1 cellular context compared by ENCODE assay signal in the genomic region with DNA sequence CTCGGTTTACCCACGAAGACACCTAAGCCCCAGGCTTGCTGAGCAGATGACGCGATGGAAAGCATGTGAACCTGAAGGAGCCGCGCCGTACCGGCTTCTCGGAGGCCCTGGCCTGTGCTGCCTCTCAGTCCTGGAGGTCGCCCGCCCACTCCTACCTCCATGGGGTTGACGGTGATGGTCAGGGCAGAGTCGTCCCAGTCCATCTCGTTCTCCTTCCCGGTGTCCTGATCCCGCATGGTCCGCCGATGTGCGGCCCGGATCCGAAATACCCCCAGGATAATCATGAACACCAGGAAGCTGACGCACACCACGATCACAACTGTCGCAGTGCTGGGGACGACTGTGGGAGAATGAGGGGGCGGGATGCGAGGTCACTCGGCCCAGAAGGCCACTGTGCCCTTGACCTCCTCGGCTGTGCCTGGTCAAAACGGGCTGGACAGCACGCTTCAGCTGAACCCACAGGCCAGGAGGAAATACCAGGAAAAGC.
TF ChIP-seq lines count a peak whose summit lies in the region.

No MANE protein-coding gene starts in this region.

TF ChIP-seq in HepG2, 621 proteins besides CTCF, POLR2A, EP300 and RAD21 (continued from another document):
- TF ChIP-seq, protein P1, sequence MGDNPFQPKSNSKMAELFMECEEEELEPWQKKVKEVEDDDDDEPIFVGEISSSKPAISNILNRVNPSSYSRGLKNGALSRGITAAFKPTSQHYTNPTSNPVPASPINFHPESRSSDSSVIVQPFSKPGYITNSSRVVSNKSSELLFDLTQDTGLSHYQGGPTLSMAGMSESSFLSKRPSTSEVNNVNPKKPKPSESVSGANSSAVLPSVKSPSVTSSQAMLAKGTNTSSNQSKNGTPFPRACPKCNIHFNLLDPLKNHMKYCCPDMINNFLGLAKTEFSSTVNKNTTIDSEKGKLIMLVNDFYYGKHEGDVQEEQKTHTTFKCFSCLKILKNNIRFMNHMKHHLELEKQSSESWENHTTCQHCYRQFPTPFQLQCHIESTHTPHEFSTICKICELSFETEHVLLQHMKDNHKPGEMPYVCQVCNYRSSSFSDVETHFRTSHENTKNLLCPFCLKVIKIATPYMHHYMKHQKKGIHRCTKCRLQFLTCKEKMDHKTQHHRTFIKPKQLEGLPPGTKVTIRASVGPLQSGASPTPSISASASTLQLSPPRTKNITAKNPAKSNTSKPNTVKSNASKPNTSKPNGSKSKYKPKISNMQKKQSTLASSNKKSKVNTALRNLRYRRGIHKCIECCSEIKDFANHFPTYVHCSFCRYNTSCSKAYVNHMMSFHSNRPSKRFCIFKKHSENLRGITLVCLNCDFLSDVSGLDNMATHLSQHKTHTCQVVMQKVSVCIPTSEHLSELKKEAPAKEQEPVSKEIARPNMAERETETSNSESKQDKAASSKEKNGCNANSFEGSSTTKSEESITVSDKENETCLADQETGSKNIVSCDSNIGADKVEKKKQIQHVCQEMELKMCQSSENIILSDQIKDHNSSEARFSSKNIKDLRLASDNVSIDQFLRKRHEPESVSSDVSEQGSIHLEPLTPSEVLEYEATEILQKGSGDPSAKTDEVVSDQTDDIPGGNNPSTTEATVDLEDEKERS (CRISPR knock-in tag; IDR thresholded peaks at IDR 0.05): no peak
- peak; percentile 26 for TF ChIP-seq AGO2 (optimal IDR thresholded peaks at IDR 0.05; ENCODE audit: low read depth, low read length)
